In genomic region chr15:43175656-43176309, GRCh38 we compare ENCODE assay signal across 10 cellular contexts. TPM values are rescaled to one million over a fixed set of nuclear protein-coding genes. Genes with fewer than 3 reads are reported as not detected.
"Had no signal": no experiment of that assay in that cellular context is flagged by ENCODE, and none has a peak within 500 bp of the region (broad histone marks: within the 10 kb centered on the region; RNA-seq: fewer than 3 reads in every experiment).

No MANE protein-coding gene starts in this region.

RNA-seq across cellular contexts. Expression of gene EPB42, which starts 45.0 kb away (rescaled TPM):
- total RNA-seq: OCI-LY7, PC-3, PC-9, Peyer's patch, RPMI7951, SJCRH30, SJSA1, SK-MEL-5, T-cell had no signal
- polyA plus RNA-seq: SK-N-SH had no signal
